Comparison of ENCODE assay signal across 1 cellular context in genomic region chr11:70397983-70398833, GRCh38.
TF ChIP-seq lines count a peak whose summit lies in the region.

Gene CTTN, plus strand, starts transcription at chr11:70398529. Its CDS starts 8,769 bp downstream, at chr11:70407298.

TF ChIP-seq in HepG2, 621 proteins besides CTCF, POLR2A, EP300 and RAD21 (continued from another document and continues in another):
- TF ChIP-seq ZNF639 (CRISPR knock-in tag; conservative IDR thresholded peaks at IDR 0.05) (no peak; the same call in 1 of the 2 replicates), ZNF512 (CRISPR knock-in tag; IDR thresholded peaks at IDR 0.05) (no peak), ZBTB43 (CRISPR knock-in tag; conservative IDR thresholded peaks at IDR 0.05) (0 out of 2 replicates have a peak, but pooled peaks have one; percentile 48), ZFP36L1 (CRISPR knock-in tag; IDR thresholded peaks at IDR 0.05) (no peak), ZNF839 (CRISPR knock-in tag; IDR thresholded peaks at IDR 0.05; ENCODE audit: borderline replicate concordance) (no peak), MTF1 (CRISPR knock-in tag; IDR thresholded peaks at IDR 0.05) (no peak), ZNF569 (CRISPR knock-in tag; IDR thresholded peaks at IDR 0.05; ENCODE audit: borderline replicate concordance) (no peak), SKIL (CRISPR knock-in tag; IDR thresholded peaks at IDR 0.05; ENCODE audit: borderline replicate concordance) (peak; percentile 22; the same call in 1 of the 2 replicates), ZNF513 (CRISPR knock-in tag; conservative IDR thresholded peaks at IDR 0.05) (no peak), ZNF652 (CRISPR knock-in tag; IDR thresholded peaks at IDR 0.05; ENCODE audit: borderline replicate concordance, low read depth) (peak; percentile 16; the same call in 1 of the 2 replicates), BHLHE40 (IDR thresholded peaks at IDR 0.05; ENCODE audit: low read length) (no peak; the same call in 1 of the 2 replicates), KLF11 (CRISPR knock-in tag; IDR thresholded peaks at IDR 0.05) (no peak), PRPF4 (IDR thresholded peaks at IDR 0.05; ENCODE audit: low read depth, low read length, poor library complexity, severe bottlenecking) (no peak), ZBTB25 (CRISPR knock-in tag; IDR thresholded peaks at IDR 0.05) (peak; percentile 65; the same call in 1 of the 2 replicates), ZMYM4 (CRISPR knock-in tag; IDR thresholded peaks at IDR 0.05) (peak; percentile 61), HOMEZ (CRISPR knock-in tag; IDR thresholded peaks at IDR 0.05; ENCODE audit: low read depth) (no peak), ZNF142 (CRISPR knock-in tag; IDR thresholded peaks at IDR 0.05) (peak; percentile 35; the same call in 1 of the 2 replicates), MED8 (CRISPR knock-in tag; IDR thresholded peaks at IDR 0.05; ENCODE audit: insufficient replicate concordance) (no peak), JDP2 (CRISPR knock-in tag; IDR thresholded peaks at IDR 0.05; ENCODE audit: borderline replicate concordance) (no peak), TERF1 (CRISPR knock-in tag; IDR thresholded peaks at IDR 0.05) (no peak), MXD4 (CRISPR knock-in tag; IDR thresholded peaks at IDR 0.05) (no peak; the same call in 1 of the 2 replicates), ZNF253 (CRISPR knock-in tag; IDR thresholded peaks at IDR 0.05; ENCODE audit: borderline replicate concordance) (no peak), ZBTB4 (CRISPR knock-in tag; IDR thresholded peaks at IDR 0.05; ENCODE audit: borderline replicate concordance) (0 out of 2 replicates have a peak, but pooled peaks have one; percentile 32), ZNF746 (CRISPR knock-in tag; IDR thresholded peaks at IDR 0.05) (no peak), REL (CRISPR knock-in tag; conservative IDR thresholded peaks at IDR 0.05) (no peak), KAT8 (CRISPR knock-in tag; IDR thresholded peaks at IDR 0.05) (peak; percentile 80), ZNF207 (IDR thresholded peaks at IDR 0.05; ENCODE audit: borderline replicate concordance) (no peak), ZNF891 (CRISPR knock-in tag; IDR thresholded peaks at IDR 0.05) (no peak; the same call in 1 of the 2 replicates), ZSCAN30 (CRISPR knock-in tag; IDR thresholded peaks at IDR 0.05) (no peak), ZNF17 (CRISPR knock-in tag; IDR thresholded peaks at IDR 0.05) (no peak), DBP (CRISPR knock-in tag; IDR thresholded peaks at IDR 0.05; ENCODE audit: not compliant biosample characterization) (no peak), SRSF1 (optimal IDR thresholded peaks at IDR 0.05; ENCODE audit: low read depth, low read length) (no peak), FOXA1 (IDR thresholded peaks at IDR 0.05) (no peak), FOXA1 (CRISPR knock-in tag; IDR thresholded peaks at IDR 0.05) (no peak), EHMT2 (IDR thresholded peaks at IDR 0.05; ENCODE audit: borderline replicate concordance, low read depth, low read length) (no peak)
